ENCODE assay signal across 2 cellular contexts in the genomic region with DNA sequence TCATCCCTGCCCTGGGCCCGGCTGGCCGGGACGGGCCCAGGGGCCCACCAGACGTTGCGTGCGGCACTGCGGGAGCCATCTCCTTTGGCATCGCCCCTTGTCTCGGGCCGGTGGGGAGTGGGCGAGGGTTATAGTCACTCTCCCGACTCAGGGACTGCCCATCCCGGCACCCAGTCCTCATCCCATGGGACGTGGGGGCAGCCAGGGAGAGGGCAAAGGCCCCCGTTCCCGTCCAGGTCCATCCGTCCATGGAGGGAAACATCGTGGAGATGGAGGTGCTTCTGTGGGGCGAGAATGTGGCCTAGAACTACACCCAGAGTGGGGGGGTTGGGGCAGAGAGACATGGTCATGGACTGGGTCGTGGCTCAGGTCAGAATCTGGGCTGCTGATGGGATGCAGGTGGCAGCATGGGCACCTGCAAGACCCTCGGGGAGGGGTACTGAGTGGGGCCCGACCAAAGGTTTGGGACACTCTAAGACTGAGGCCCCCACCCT.
TF ChIP-seq lines count a peak whose summit lies in the region.

No MANE protein-coding gene starts in this region.

TF ChIP-seq in GM12891, 5 proteins besides CTCF, POLR2A, EP300 and RAD21:
- TF ChIP-seq POU2F2 (IDR thresholded peaks at IDR 0.05; ENCODE audit: low read depth, low read length) (no peak), POLR2AphosphoS5 (IDR thresholded peaks at IDR 0.05; ENCODE audit: low read depth, low read length) (0 out of 2 replicates have a peak, but pooled peaks have one; percentile 33), PAX5 (IDR thresholded peaks at IDR 0.05; ENCODE audit: insufficient read depth, low read length, severe bottlenecking) (no peak), SPI1 (IDR thresholded peaks at IDR 0.05; ENCODE audit: low read depth, low read length) (no peak)

TF ChIP-seq in K562, 482 proteins besides CTCF, POLR2A, EP300 and RAD21:
- no peak for TF ChIP-seq MECOM (CRISPR knock-in tag; IDR thresholded peaks at IDR 0.05)
- TF ChIP-seq RBFOX2 (IDR thresholded peaks at IDR 0.05; ENCODE audit: low read depth, low read length) = 0 out of 2 replicates have a peak, but pooled peaks have one; percentile 13
- 0 out of 2 replicates have a peak, but pooled peaks have one; percentile 16 for TF ChIP-seq SUPT5H (IDR thresholded peaks at IDR 0.05)
- peak; percentile 5 for TF ChIP-seq POLR2G (IDR thresholded peaks at IDR 0.05; ENCODE audit: low read depth, low read length)
TF ChIP-seq in K562: peak in this region for 3.
